8 cellular contexts compared by ENCODE assay signal in the genomic region with DNA sequence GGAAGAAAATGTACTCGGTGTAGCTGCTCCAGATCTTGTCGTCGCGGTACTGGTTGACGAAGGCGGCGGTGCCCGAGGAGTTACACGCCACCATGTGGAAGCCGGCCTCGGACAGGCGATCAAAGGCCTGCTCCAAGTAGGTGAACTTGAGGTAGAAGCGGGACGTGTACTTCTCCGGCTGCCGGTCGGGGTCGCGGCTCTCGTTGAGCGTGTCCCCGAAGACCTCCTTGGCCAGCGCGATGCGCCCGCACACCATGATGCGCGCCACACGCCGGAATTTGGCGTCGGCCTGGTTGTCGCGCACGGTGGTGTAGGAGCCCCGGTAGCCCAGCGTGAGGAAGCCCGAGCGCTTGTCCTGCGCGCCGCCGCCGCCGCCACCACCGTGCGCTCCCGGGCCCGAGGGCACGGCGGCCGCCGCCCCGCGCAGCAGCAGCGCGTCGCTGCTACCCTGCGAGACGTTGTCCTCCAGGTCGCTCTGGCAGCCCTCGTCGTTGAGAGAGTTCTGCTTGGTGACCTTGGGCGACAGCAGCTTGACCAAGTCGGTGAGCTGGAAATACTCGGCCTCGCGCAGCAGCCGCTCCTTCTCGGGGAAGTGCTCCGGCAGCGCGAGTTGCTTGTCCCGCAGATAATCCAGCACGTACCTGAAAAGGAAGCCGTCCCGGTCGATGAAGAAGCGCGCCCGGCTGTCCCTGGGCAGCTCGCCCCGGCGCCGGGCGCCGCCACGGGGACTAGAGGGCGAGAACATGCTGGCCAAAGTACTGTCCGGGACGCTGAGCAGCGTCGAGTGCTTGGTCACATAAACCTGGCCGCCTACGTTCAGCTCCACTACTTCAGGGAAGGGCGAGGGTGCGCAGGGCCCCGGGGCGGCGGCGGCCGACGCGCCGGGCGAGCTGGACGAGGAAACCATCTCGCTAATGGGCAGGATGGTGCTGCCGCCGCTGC. TPM values are rescaled to one million over a fixed set of nuclear protein-coding genes. Genes with fewer than 3 reads are reported as not detected.
DNase-seq lines count a peak whose midpoint lies in the region; ATAC-seq and TF ChIP-seq lines count a peak whose summit lies in the region.

No MANE protein-coding gene starts in this region.

- peak overlapping the region; percentile 45 for H3K9ac ChIP-seq in endodermal cell (ENCODE audit: extremely low read depth, low read length, poor library complexity, severe bottlenecking)

- H3K27ac ChIP-seq in ACC112 (ENCODE audit: low read depth, low read length) (no peak overlapping the region), endodermal cell (ENCODE audit: low read depth, low read length) (no peak overlapping the region)

- H3K9me3 Mint-ChIP-seq in endodermal cell, result no peaks in the 10 kb centered on the region
- H3K9me3 Mint-ChIP-seq in mesothelial cell of epicardium, result no peaks in the 10 kb centered on the region

- no peaks in the 10 kb centered on the region for H3K36me3 ChIP-seq in ACC112 (ENCODE audit: insufficient read depth, low read length)
- no peaks in the 10 kb centered on the region for H3K36me3 ChIP-seq in endodermal cell (ENCODE audit: control insufficient read depth, insufficient read depth, low read length)

- H3K4me1 Mint-ChIP-seq in endodermal cell, result peaks cover 17% of the 10 kb centered on the region
- peaks cover 42% of the 10 kb centered on the region for H3K4me1 Mint-ChIP-seq in mesothelial cell of epicardium

- H3K27me3 Mint-ChIP-seq in endodermal cell (ENCODE audit: insufficient read depth), result peaks cover 69% of the 10 kb centered on the region
- H3K27me3 Mint-ChIP-seq in mesothelial cell of epicardium (ENCODE audit: low read depth), result peaks cover 79% of the 10 kb centered on the region

- H2AFZ ChIP-seq in ACC112 (ENCODE audit: low read length, unreplicated experiment), result no peak overlapping the region

- DNase-seq in NCI-H524 (lab: John Stamatoyannopoulos, UW) (peak; percentile 53 to 72), endodermal cell (peak; percentile 87), mesothelial cell of epicardium (ENCODE audit: low spot score in 2 of 2, unreplicated experiment in 2 of 2) (peak; percentile 25 to 62), ureter (ENCODE audit: low spot score) (peak; percentile 47), RKO (ENCODE audit: low spot score) (no peak)

- H3K4me3 ChIP-seq in ACC112 (ENCODE audit: low read depth, low read length), result peak overlapping the region; percentile 50; the same call in 1 of the 2 replicates
- peak overlapping the region; percentile 83 for H3K4me3 ChIP-seq in endodermal cell (ENCODE audit: low read length)

- H3K27ac Mint-ChIP-seq in endodermal cell, result no peak overlapping the region
- H3K27ac Mint-ChIP-seq in mesothelial cell of epicardium, result no peak overlapping the region

- no peaks in the 10 kb centered on the region for H3K9me3 ChIP-seq in endodermal cell (ENCODE audit: control insufficient read depth, low read length)

- no peaks in the 10 kb centered on the region for H3K79me2 ChIP-seq in ACC112 (ENCODE audit: control insufficient read depth, insufficient read depth, low read length, unreplicated experiment)

- H3K4me1 ChIP-seq in ACC112 (ENCODE audit: control insufficient read depth, insufficient read depth, low read length, unreplicated experiment) (no peaks in the 10 kb centered on the region), endodermal cell (ENCODE audit: control insufficient read depth, insufficient read depth, low read length) (no peaks in the 10 kb centered on the region)

- ATAC-seq in GM19397 (IDR thresholded peaks at IDR 0.05; ENCODE audit: unreplicated experiment), result peak; percentile 7
- no peak for ATAC-seq in GM19467 (IDR thresholded peaks at IDR 0.05; ENCODE audit: unreplicated experiment)

- H3K36me3 Mint-ChIP-seq in endodermal cell (ENCODE audit: low read depth) (no peaks in the 10 kb centered on the region), mesothelial cell of epicardium (no peaks in the 10 kb centered on the region)

- TF ChIP-seq CTCF in endodermal cell (conservative IDR thresholded peaks at IDR 0.05), result peak; percentile 20
- TF ChIP-seq CTCF in mesothelial cell of epicardium (IDR thresholded peaks at IDR 0.05; ENCODE audit: unreplicated experiment), result no peak

- WGBS in endodermal cell (ENCODE audit: insufficient coverage in 1 of 2, insufficient read length in 1 of 2), 2 experiments, result 0 to 1% methylated on average over 71 to 110 of the region's 110 CpGs

- H3K27me3 ChIP-seq in ACC112 (ENCODE audit: insufficient read depth, low read length) (peaks cover 62% of the 10 kb centered on the region), endodermal cell (ENCODE audit: control insufficient read depth, insufficient read depth, low read length, poor library complexity, severe bottlenecking) (peaks cover 67% of the 10 kb centered on the region)

- H3K4me3 Mint-ChIP-seq in endodermal cell (peak overlapping the region; percentile 62), mesothelial cell of epicardium (peak overlapping the region; percentile 77)

RNA-seq across cellular contexts. Expression of gene KCTD8, which starts 0.8 kb away (rescaled TPM):
- 1 to 10 TPM in 1 of 2 donors, under 1 TPM in 1; 0.88 to 1.2 TPM for total RNA-seq in endodermal cell
- 0.39 TPM for polyA plus RNA-seq in endodermal cell (2013, experiment 1 of 2)
- polyA plus RNA-seq in endodermal cell (2013, experiment 2 of 2), result 0.70 TPM
- 5.6 to 7.1 TPM (median 6.6 TPM) in 3 replicates for total RNA-seq in mesothelial cell of epicardium
- 1.0 TPM for total RNA-seq in ureter
